29 cellular contexts compared by ENCODE assay signal in the genomic region with DNA sequence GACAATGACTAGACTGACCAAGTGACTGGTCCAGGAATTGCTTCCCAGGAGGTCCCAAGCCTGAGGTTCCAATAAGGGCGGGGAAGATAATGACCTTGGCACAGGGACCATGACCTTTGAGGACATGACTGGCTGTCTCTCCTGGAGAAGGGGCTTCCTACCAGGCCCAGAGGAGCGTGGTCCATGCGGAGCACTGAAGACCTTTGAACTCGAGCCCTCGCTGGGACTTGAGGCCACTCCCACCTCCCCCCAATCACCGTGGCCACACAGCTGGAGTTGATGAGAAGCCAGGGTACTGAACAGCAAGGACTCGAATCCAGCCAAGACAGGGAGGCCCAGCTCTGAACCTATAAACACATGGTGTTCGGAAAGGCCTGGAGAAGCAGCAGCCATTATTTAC.
"Had no signal": no experiment of that assay in that cellular context is flagged by ENCODE, and none has a peak within 500 bp of the region (broad histone marks: within the 10 kb centered on the region; RNA-seq: fewer than 3 reads in every experiment).

No MANE protein-coding gene starts in this region.

- FAIRE-seq: colon, endometrium, endothelial cell of umbilical vein, frontal cortex had no signal

- H3K9me3 ChIP-seq: colonic mucosa, esophagus muscularis mucosa, esophagus squamous epithelium, gastrocnemius medialis, gastroesophageal sphincter, heart left ventricle, heart right ventricle had no signal

- H3K27ac Mint-ChIP-seq: dendritic cell treated with granulocyte-macrophage colony-stimulating factor and Interleukin-4, amounts not matched to agents 40 ng/mL and 50 ng/mL, for 4 days; effector memory CD8-positive, alpha-beta T cell; endodermal cell had no signal

- H3K4me3 ChIP-seq: colonic mucosa, coronary artery, dorsolateral prefrontal cortex, esophagus muscularis mucosa, esophagus squamous epithelium, gastrocnemius medialis, gastroesophageal sphincter, heart left ventricle, heart right ventricle had no signal

- DNase-seq: colonic mucosa; cortex of kidney; dermis blood vessel endothelial cell; dorsolateral prefrontal cortex; effector CD4-positive, alpha-beta T cell; effector CD8-positive, alpha-beta T cell; effector memory CD4-positive, alpha-beta T cell; effector memory CD8-positive, alpha-beta T cell; endodermal cell; erythroblast; esophagus squamous epithelium; foreskin fibroblast; foreskin keratinocyte; foreskin melanocyte; gastrocnemius medialis; glutamatergic neuron; head of caudate nucleus; heart left ventricle; heart right ventricle had no signal

- ATAC-seq: effector memory CD8-positive, alpha-beta T cell; esophagus mucosa; foreskin keratinocyte; gastrocnemius medialis; gastroesophageal sphincter; heart left ventricle; heart right ventricle had no signal

- H3K27me3 ChIP-seq: colonic mucosa, dorsolateral prefrontal cortex, esophagus muscularis mucosa, esophagus squamous epithelium, foreskin keratinocyte, gastrocnemius medialis, gastroesophageal sphincter, heart left ventricle, heart right ventricle had no signal

- H3K4me1 Mint-ChIP-seq: endodermal cell had no signal

- H3K27ac ChIP-seq: colonic mucosa, coronary artery, dorsolateral prefrontal cortex, epithelial cell of prostate, esophagus muscularis mucosa, esophagus squamous epithelium, foreskin keratinocyte, gastrocnemius medialis, gastroesophageal sphincter, heart left ventricle, heart right ventricle had no signal

- H3K4me3 Mint-ChIP-seq: dendritic cell treated with granulocyte-macrophage colony-stimulating factor and Interleukin-4, amounts not matched to agents 40 ng/mL and 50 ng/mL, for 4 days; effector memory CD8-positive, alpha-beta T cell; endodermal cell had no signal

- H3K27me3 Mint-ChIP-seq: dendritic cell treated with granulocyte-macrophage colony-stimulating factor and Interleukin-4, amounts not matched to agents 40 ng/mL and 50 ng/mL, for 4 days; effector memory CD8-positive, alpha-beta T cell had no signal

- H3K36me3 ChIP-seq: colonic mucosa, esophagus muscularis mucosa, esophagus squamous epithelium, gastrocnemius medialis, gastroesophageal sphincter, heart left ventricle, heart right ventricle had no signal

- H3K9me3 Mint-ChIP-seq: endodermal cell had no signal

- H3K4me1 ChIP-seq: colonic mucosa, esophagus muscularis mucosa, esophagus squamous epithelium, foreskin keratinocyte, gastrocnemius medialis, gastroesophageal sphincter, heart left ventricle, heart right ventricle had no signal
